In the genomic region with DNA sequence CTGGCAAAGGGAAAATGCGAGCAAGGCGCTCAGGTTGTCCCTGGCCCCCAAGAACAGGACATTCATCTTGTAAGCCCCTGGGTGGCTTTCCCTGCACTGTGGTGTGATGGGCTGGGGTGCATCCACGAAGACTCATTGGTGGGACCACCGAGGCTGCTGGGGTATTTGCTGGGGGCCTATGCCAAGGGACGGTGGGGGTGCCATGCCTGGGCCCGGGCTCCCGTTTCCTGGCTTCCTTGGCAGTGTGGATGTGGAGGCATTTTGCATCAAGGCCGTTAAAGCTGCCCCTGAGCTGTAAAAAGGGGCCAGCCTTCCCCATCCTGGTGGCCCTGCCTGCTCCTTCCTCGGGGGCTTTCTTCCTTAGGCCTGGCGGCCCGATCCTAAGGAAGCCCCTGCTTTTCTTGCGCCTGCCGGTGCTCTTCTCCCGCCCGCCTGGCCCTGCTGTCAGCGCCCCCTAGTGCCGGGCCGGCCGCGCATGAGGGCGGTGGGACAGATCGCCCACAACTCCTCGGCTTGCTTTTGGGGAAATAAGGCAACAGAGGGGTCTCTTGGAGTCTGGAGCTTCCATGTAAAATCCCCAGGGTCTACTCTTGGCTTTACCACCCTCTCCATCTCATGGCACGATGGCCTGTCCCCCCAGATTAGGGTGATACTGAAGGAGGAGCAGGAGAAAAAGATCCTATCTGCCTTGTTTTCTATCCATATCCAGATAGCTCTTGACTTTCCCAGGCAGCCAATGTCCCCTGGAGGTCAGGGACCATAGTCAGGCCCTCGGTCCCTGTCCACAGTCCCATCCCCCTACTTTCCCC, we compare ENCODE assay signal across 9 cellular contexts. TPM values are rescaled to one million over a fixed set of nuclear protein-coding genes. Genes with fewer than 3 reads are reported as not detected.
DNase-seq lines count a peak whose midpoint lies in the region; ATAC-seq and TF ChIP-seq lines count a peak whose summit lies in the region.
"Had no signal": no experiment of that assay in that cellular context is flagged by ENCODE, and none has a peak within 500 bp of the region (broad histone marks: within the 10 kb centered on the region; RNA-seq: fewer than 3 reads in every experiment).

No MANE protein-coding gene starts in this region.

- no peaks in the 10 kb centered on the region for H3K79me2 ChIP-seq in Karpas-422 (ENCODE audit: low read length)

- H3K36me3 Mint-ChIP-seq in Caco-2 (ENCODE audit: insufficient read depth, unreplicated experiment) = peaks cover 10% of the 10 kb centered on the region
- no peaks in the 10 kb centered on the region for H3K36me3 Mint-ChIP-seq in activated CD8-positive, alpha-beta T cell treated with anti-CD3 and anti-CD28 coated beads, Interleukin-2, amount 10 ng/mL, durations not matched to agents 7 days and 5 days (ENCODE audit: low read depth)

- no peak overlapping the region for H2AFZ ChIP-seq in Karpas-422 (ENCODE audit: low read length)

- H3K9me3 ChIP-seq in Caco-2 (no peaks in the 10 kb centered on the region), Karpas-422 (ENCODE audit: low read length) (no peaks in the 10 kb centered on the region)

- H3K9ac ChIP-seq in Karpas-422 (ENCODE audit: low read length) = no peak overlapping the region

- no peaks in the 10 kb centered on the region for H3K27me3 Mint-ChIP-seq in Caco-2 (ENCODE audit: insufficient read depth, unreplicated experiment)
- H3K27me3 Mint-ChIP-seq in activated CD8-positive, alpha-beta T cell treated with anti-CD3 and anti-CD28 coated beads, Interleukin-2, amount 10 ng/mL, durations not matched to agents 7 days and 5 days (ENCODE audit: low read depth) = peaks cover 9% of the 10 kb centered on the region

- H3K9me2 ChIP-seq in Karpas-422 (replicated peaks; ENCODE audit: insufficient read depth, low read length) = no peaks in the 10 kb centered on the region

- peaks cover 12% of the 10 kb centered on the region for H3K4me1 Mint-ChIP-seq in Caco-2 (ENCODE audit: low read depth, unreplicated experiment)
- H3K4me1 Mint-ChIP-seq in activated CD8-positive, alpha-beta T cell treated with anti-CD3 and anti-CD28 coated beads, Interleukin-2, amount 10 ng/mL, durations not matched to agents 7 days and 5 days (ENCODE audit: low read depth) = no peaks in the 10 kb centered on the region

- H3K4me3 ChIP-seq in Caco-2 (ENCODE audit: low read depth, low read length) (no peak overlapping the region), Karpas-422 (ENCODE audit: low read length) (no peak overlapping the region)

- intact Hi-C loops in Caco-2 (cut with micrococcal nuclease; ENCODE audit: unreplicated experiment) (loop anchor here (5.0 kb wide), 2 partner anchors 33 to 153 kb away; no protein-coding TSS in a partner anchor), posterior cingulate gyrus (cut with DNase I) (loop anchor here (5.0 kb wide), 2 partner anchors 388 to 668 kb away; no protein-coding TSS in a partner anchor)

- H3K9me3 Mint-ChIP-seq in Caco-2 (ENCODE audit: unreplicated experiment) = no peaks in the 10 kb centered on the region
- H3K9me3 Mint-ChIP-seq in activated CD8-positive, alpha-beta T cell treated with anti-CD3 and anti-CD28 coated beads, Interleukin-2, amount 10 ng/mL, durations not matched to agents 7 days and 5 days (ENCODE audit: insufficient read depth) = no peaks in the 10 kb centered on the region

- no peak overlapping the region for H3K27ac Mint-ChIP-seq in Caco-2 (ENCODE audit: unreplicated experiment)
- no peak overlapping the region for H3K27ac Mint-ChIP-seq in activated CD8-positive, alpha-beta T cell treated with anti-CD3 and anti-CD28 coated beads, Interleukin-2, amount 10 ng/mL, durations not matched to agents 7 days and 5 days

- CTCF ChIA-PET in Caco-2 (lab: Charles Lee) = interaction anchor here (0.6 kb wide), 1 partner anchor 10 kb away, joined by 3 read pairs; a partner anchor contains a TSS
- CTCF ChIA-PET in activated CD8-positive, alpha-beta T cell treated with anti-CD3 and anti-CD28 coated beads, Interleukin-2, amount 10 ng/mL, durations not matched to agents 7 days and 5 days (lab: Charles Lee) = interaction anchor here (0.9 to 1.4 kb wide), 3 partner anchors 9 to 669 kb away, joined by 3 read pairs; no protein-coding TSS in a partner anchor

- TF ChIP-seq CTCF in Caco-2 (IDR thresholded peaks at IDR 0.05; ENCODE audit: insufficient read depth in 1 of 2, low read depth in 1 of 2, low read length in 1 of 2, severe bottlenecking in 1 of 2, unreplicated experiment in 1 of 2) (peak; percentile 75 to 85), foreskin keratinocyte (conservative IDR thresholded peaks at IDR 0.05) (peak; percentile 84)

- POLR2A ChIA-PET in Caco-2 (lab: Charles Lee) = no interaction called here
- POLR2A ChIA-PET in activated CD8-positive, alpha-beta T cell treated with anti-CD3 and anti-CD28 coated beads, Interleukin-2, amount 10 ng/mL, durations not matched to agents 7 days and 5 days (lab: Charles Lee) = no interaction called here

- H3K36me3 ChIP-seq in Caco-2 (ENCODE audit: control insufficient read depth, insufficient read depth, low read length) = no peaks in the 10 kb centered on the region
- no peaks in the 10 kb centered on the region for H3K36me3 ChIP-seq in Karpas-422 (ENCODE audit: insufficient read depth, low read length)

- no peaks in the 10 kb centered on the region for H3K27me3 ChIP-seq in Caco-2 (replicated peaks; ENCODE audit: control insufficient read depth, insufficient read depth, low read length)
- no peaks in the 10 kb centered on the region for H3K27me3 ChIP-seq in Karpas-422 (ENCODE audit: low read length)
- H3K27me3 ChIP-seq in foreskin keratinocyte = peaks cover 19% of the 10 kb centered on the region

- no TSS peak for BruUV-seq in Caco-2 (replicated peaks; lab: Mats Ljungman, UMichigan)

- H3K4me2 ChIP-seq in Karpas-422 (ENCODE audit: low read depth, low read length, poor library complexity, severe bottlenecking) = no peak overlapping the region

- H4K20me1 ChIP-seq in Karpas-422 (ENCODE audit: insufficient read depth, low read depth, low read length) = no peaks in the 10 kb centered on the region

- H3K27ac ChIP-seq in Karpas-422 (ENCODE audit: low read length) = no peak overlapping the region
- no peak overlapping the region for H3K27ac ChIP-seq in foreskin keratinocyte
- H3K27ac ChIP-seq: epithelial cell of prostate had no signal

- DNase-seq in Caco-2 (peak in 1 of 2 experiments; percentile 58), Karpas-422 (peak; percentile 73), foreskin keratinocyte (no peak), posterior cingulate gyrus (peak in 7 of 10 donors; percentile 30 to 90 (median 63)), NCI-H2171 (lab: John Stamatoyannopoulos, UW) (no peak)
- DNase-seq in activated CD8-positive, alpha-beta T cell treated with anti-CD3 and anti-CD28 coated beads, Interleukin-2, amount 10 ng/mL, durations not matched to agents 7 days and 5 days = peak; percentile 61

- H3K4me3 Mint-ChIP-seq in Caco-2 (ENCODE audit: unreplicated experiment) = no peak overlapping the region
- no peak overlapping the region for H3K4me3 Mint-ChIP-seq in activated CD8-positive, alpha-beta T cell treated with anti-CD3 and anti-CD28 coated beads, Interleukin-2, amount 10 ng/mL, durations not matched to agents 7 days and 5 days

- peaks cover 23% of the 10 kb centered on the region for H3K4me1 ChIP-seq in Caco-2
- no peaks in the 10 kb centered on the region for H3K4me1 ChIP-seq in Karpas-422 (ENCODE audit: low read length)
- no peaks in the 10 kb centered on the region for H3K4me1 ChIP-seq in foreskin keratinocyte

- ATAC-seq in activated CD8-positive, alpha-beta T cell treated with anti-CD3 and anti-CD28 coated beads, Interleukin-2, amount 10 ng/mL, durations not matched to agents 7 days and 5 days = peak; percentile 68
- ATAC-seq in foreskin keratinocyte (peak; percentile 52), GM18861 (IDR thresholded peaks at IDR 0.05; ENCODE audit: unreplicated experiment) (no peak), GM19324 (IDR thresholded peaks at IDR 0.05; ENCODE audit: low FRiP score, unreplicated experiment) (no peak)

RNA-seq across cellular contexts. Expression of a gene that starts 9.8 kb away (rescaled TPM):
- total RNA-seq in Caco-2 (2022) (8.9 and 11.5 TPM in 2 replicates), foreskin keratinocyte (not detected in 2 replicates)
- 0.07 TPM in 1 of 2 replicates, not detected in the other for total RNA-seq in Karpas-422 (2014; rRNA removed; shearing (Covaris generic); ENCODE audit: low replicate concordance)
- not detected for total RNA-seq in activated CD8-positive, alpha-beta T cell treated with anti-CD3 and anti-CD28 coated beads, Interleukin-2, amount 10 ng/mL, durations not matched to agents 7 days and 5 days
- not detected in 2 replicates for polyA plus RNA-seq in foreskin keratinocyte

Comparison
In these comparisons a context has a peak if more than half of its experiments do, and no peak if none do; other contexts are left out.
1. DNase-seq: peak in Karpas-422 (single experiment), activated CD8-positive, alpha-beta T cell treated with anti-CD3 and anti-CD28 coated beads, Interleukin-2, amount 10 ng/mL, durations not matched to agents 7 days and 5 days (single experiment) and posterior cingulate gyrus (7 of 10); none in foreskin keratinocyte (0 of 2) and NCI-H2171 (single experiment).
2. ATAC-seq: peak in activated CD8-positive, alpha-beta T cell treated with anti-CD3 and anti-CD28 coated beads, Interleukin-2, amount 10 ng/mL, durations not matched to agents 7 days and 5 days (single experiment) and foreskin keratinocyte (single experiment); none in GM18861 (single experiment) and GM19324 (single experiment).